8 cellular contexts compared by ENCODE assay signal in the genomic region with DNA sequence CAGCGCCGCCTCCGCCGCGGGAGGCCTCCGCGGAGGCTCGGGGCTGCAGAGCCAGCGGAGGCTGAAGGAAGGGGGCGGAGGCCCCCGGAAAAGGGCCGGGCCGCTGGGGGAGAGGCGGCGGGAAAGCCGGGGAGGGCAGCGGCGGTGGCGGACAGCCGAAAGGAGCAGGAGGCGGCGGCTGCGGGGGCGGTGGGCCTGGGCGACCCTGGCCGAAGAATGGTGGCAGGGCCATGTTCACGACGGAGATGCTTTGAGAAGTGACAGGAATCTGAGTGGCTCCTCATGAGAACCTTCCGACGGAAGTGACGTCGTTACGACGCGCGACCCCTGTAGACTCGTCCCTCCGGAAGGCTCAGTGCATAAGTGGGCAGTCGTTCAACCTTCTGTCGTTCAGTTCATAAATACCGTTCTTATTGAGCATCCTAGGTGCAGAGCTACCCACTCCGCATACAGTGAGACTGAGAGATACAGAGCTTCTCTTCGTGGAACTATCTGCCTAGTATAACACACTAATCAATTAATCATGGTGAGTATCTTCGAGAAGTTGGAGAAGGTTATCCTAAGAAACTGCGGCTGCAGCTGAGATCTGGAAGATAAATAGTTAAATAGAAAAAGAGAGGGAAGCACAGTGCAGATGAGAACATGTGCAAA. TPM values are rescaled to one million over a fixed set of nuclear protein-coding genes. Genes with fewer than 3 reads are reported as not detected.
A peak's percentile ranks its signal among the peaks of the same experiment; 100 is the strongest.
DNase-seq lines count a peak whose midpoint lies in the region; ATAC-seq, FAIRE-seq and TF ChIP-seq lines count a peak whose summit lies in the region.

A gene with protein sequence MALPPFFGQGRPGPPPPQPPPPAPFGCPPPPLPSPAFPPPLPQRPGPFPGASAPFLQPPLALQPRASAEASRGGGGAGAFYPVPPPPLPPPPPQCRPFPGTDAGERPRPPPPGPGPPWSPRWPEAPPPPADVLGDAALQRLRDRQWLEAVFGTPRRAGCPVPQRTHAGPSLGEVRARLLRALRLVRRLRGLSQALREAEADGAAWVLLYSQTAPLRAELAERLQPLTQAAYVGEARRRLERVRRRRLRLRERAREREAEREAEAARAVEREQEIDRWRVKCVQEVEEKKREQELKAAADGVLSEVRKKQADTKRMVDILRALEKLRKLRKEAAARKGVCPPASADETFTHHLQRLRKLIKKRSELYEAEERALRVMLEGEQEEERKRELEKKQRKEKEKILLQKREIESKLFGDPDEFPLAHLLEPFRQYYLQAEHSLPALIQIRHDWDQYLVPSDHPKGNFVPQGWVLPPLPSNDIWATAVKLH (minus strand): TSS at position 259 of the 651 bp plus-strand sequence. CDS start 27 bp downstream, at position 232.

- no peaks in the 10 kb centered on the region for H3K9me3 ChIP-seq in kidney (ENCODE audit: control insufficient read depth in 1 of 2, low read length in 2 of 2)

- peaks cover 0 to 4% of the 10 kb centered on the region in 2 donors for H3K4me1 ChIP-seq in kidney (ENCODE audit: control insufficient read depth in 1 of 2, insufficient read depth in 1 of 2, low read depth in 1 of 2, low read length in 2 of 2)

- no peak for FAIRE-seq in kidney (lab: Jason Lieb, UNC)

- no peak for TF ChIP-seq CTCF in kidney (IDR thresholded peaks at IDR 0.05; ENCODE audit: borderline replicate concordance, extremely low read depth, insufficient read depth)

- DNase-seq in AG08396 (ENCODE audit: low spot score), result peak; percentile 94
- DNase-seq in NCI-H446 treated with DMSO at 0.1 percent for 48 hours (lab: John Stamatoyannopoulos, UW), result peak; percentile 89
- peak; percentile 75 for DNase-seq in activated CD4-positive, CD25-positive, alpha-beta regulatory T cell treated with anti-CD3 and anti-CD28 coated beads, Interleukin-2, amount 50 U/mL, for 72 hours
- peak; percentile 35 to 84 for DNase-seq in cerebellar nuclear complex (lab: John Stamatoyannopoulos, UW)
- DNase-seq in kidney, result peak; percentile 95
- DNase-seq in stimulated activated CD4-positive, alpha-beta T cell treated with anti-CD3 and anti-CD28 coated beads, Interleukin-15, amount 100 ng/mL, for 24 hours, result peak; percentile 89

- peak within 1 kb of the TSS; percentile 77 to 86 for H3K9ac ChIP-seq in kidney (ENCODE audit: low read length in 2 of 2)

- H3K27ac ChIP-seq in kidney (ENCODE audit: low read depth in 2 of 2, low read length in 2 of 2), result peak within 1 kb of the TSS; percentile 73 to 76

- H3K36me3 ChIP-seq in kidney (ENCODE audit: control insufficient read depth in 1 of 2, insufficient read depth in 2 of 2, low read length in 2 of 2), result peaks cover 8% of the 10 kb centered on the region in 2 donors

- ATAC-seq in GM19023 (IDR thresholded peaks at IDR 0.05; ENCODE audit: unreplicated experiment), result peak; percentile 83
- ATAC-seq in HG03342 (IDR thresholded peaks at IDR 0.05; ENCODE audit: unreplicated experiment), result peak; percentile 83

- intact Hi-C loops in kidney (cut with DNase I), result no loop called here

- peak within 1 kb of the TSS; percentile 86 to 97 for H3K4me3 ChIP-seq in kidney (ENCODE audit: low read length in 2 of 2)

RNA-seq across cellular contexts. Expression of the gene that starts here (rescaled TPM):
- total RNA-seq in kidney, result 21.5 TPM
- polyA plus RNA-seq in kidney (ENCODE audit: insufficient read depth, low read depth, low replicate concordance), result 10.4 TPM

Comparison
In these comparisons a context has a peak if more than half of its experiments do, and no peak if none do; other contexts are left out.
1. Peak in every context shown above with its lines: DNase-seq, ATAC-seq, H3K4me3 ChIP-seq and H3K27ac ChIP-seq.